In genomic region chr16:2152695-2153506, GRCh38 we compare ENCODE assay signal across 8 cellular contexts. TPM values are rescaled to one million over a fixed set of nuclear protein-coding genes. Genes with fewer than 3 reads are reported as not detected.
DNase-seq lines count a peak whose midpoint lies in the region; ATAC-seq and TF ChIP-seq lines count a peak whose summit lies in the region.

No MANE protein-coding gene starts in this region.

- no peak for TF ChIP-seq EP300 in suprapubic skin (IDR thresholded peaks at IDR 0.05)

- H3K27me3 ChIP-seq in GM06990 (replicated peaks; ENCODE audit: control insufficient read depth, insufficient read depth, low read length) (no peaks in the 10 kb centered on the region), Loucy (ENCODE audit: insufficient read depth, low read length, poor library complexity, severe bottlenecking) (peaks cover 4% of the 10 kb centered on the region), suprapubic skin (no peaks in the 10 kb centered on the region)

- peak overlapping the region; percentile 93 for H3K4me3 Mint-ChIP-seq in activated naive CD8-positive, alpha-beta T cell treated with anti-CD3 and anti-CD28 coated beads, Interleukin-2, amount 50 U/mL, for 24 hours

- peaks cover 5% of the 10 kb centered on the region for H3K4me1 ChIP-seq in Loucy (ENCODE audit: insufficient read depth, low read length, poor library complexity, severe bottlenecking)
- peaks cover 85% of the 10 kb centered on the region for H3K4me1 ChIP-seq in suprapubic skin

- no peaks in the 10 kb centered on the region for H3K9me2 ChIP-seq in Loucy (replicated peaks; ENCODE audit: low read depth, low read length)

- peaks cover 44% of the 10 kb centered on the region for H3K4me1 Mint-ChIP-seq in activated naive CD8-positive, alpha-beta T cell treated with anti-CD3 and anti-CD28 coated beads, Interleukin-2, amount 50 U/mL, for 24 hours

- H3K79me2 ChIP-seq in Loucy (ENCODE audit: insufficient read depth, low read length), result peaks cover 61% of the 10 kb centered on the region

- no peak overlapping the region for H2AFZ ChIP-seq in Loucy (ENCODE audit: low read length)

- H3K27ac Mint-ChIP-seq in activated naive CD8-positive, alpha-beta T cell treated with anti-CD3 and anti-CD28 coated beads, Interleukin-2, amount 50 U/mL, for 24 hours, result peak overlapping the region; percentile 98

- H3K9me3 Mint-ChIP-seq in activated naive CD8-positive, alpha-beta T cell treated with anti-CD3 and anti-CD28 coated beads, Interleukin-2, amount 50 U/mL, for 24 hours, result no peaks in the 10 kb centered on the region

- H3K27me3 Mint-ChIP-seq in activated naive CD8-positive, alpha-beta T cell treated with anti-CD3 and anti-CD28 coated beads, Interleukin-2, amount 50 U/mL, for 24 hours, result peaks cover 3% of the 10 kb centered on the region

- H3K36me3 ChIP-seq in GM06990 (ENCODE audit: control insufficient read depth, insufficient read depth, low read length), result peaks cover 23% of the 10 kb centered on the region
- H3K36me3 ChIP-seq in Loucy (ENCODE audit: insufficient read depth, low read length), result no peaks in the 10 kb centered on the region
- no peaks in the 10 kb centered on the region for H3K36me3 ChIP-seq in suprapubic skin

- peaks cover 47% of the 10 kb centered on the region for H4K20me1 ChIP-seq in Loucy (ENCODE audit: insufficient read depth, low read length, poor library complexity, severe bottlenecking)

- peak overlapping the region; percentile 92 for H3K4me3 ChIP-seq in GM06990 (replicated peaks; ENCODE audit: low read depth, low read length)
- H3K4me3 ChIP-seq in Loucy (ENCODE audit: low read length, poor library complexity, severe bottlenecking), result peak overlapping the region; percentile 96
- peak overlapping the region; percentile 72 for H3K4me3 ChIP-seq in suprapubic skin

- peak overlapping the region; percentile 97 for H3K9ac ChIP-seq in Loucy (ENCODE audit: low read depth, low read length, poor library complexity, severe bottlenecking)

- peak overlapping the region; percentile 60 for H3K27ac ChIP-seq in suprapubic skin

- H3K4me2 ChIP-seq in Loucy (ENCODE audit: low read depth, low read length, poor library complexity, severe bottlenecking), result peak overlapping the region; percentile 96

- WGBS in suprapubic skin, result 47% methylated on average over 14 of the region's 25 CpGs

- peaks cover 44% of the 10 kb centered on the region for H3K36me3 Mint-ChIP-seq in activated naive CD8-positive, alpha-beta T cell treated with anti-CD3 and anti-CD28 coated beads, Interleukin-2, amount 50 U/mL, for 24 hours (ENCODE audit: low read depth)

- no peaks in the 10 kb centered on the region for H3F3A ChIP-seq in Loucy (ENCODE audit: low read depth)

- H3K9me3 ChIP-seq in Loucy (ENCODE audit: insufficient read depth, low read depth, low read length) (no peaks in the 10 kb centered on the region), suprapubic skin (no peaks in the 10 kb centered on the region)

- no peak for TF ChIP-seq POLR2A in suprapubic skin (IDR thresholded peaks at IDR 0.05)

- TF ChIP-seq CTCF in GM06990 (IDR thresholded peaks at IDR 0.05; ENCODE audit: insufficient read depth, low read length, poor library complexity, severe bottlenecking) (peak; percentile 36), Loucy (conservative IDR thresholded peaks at IDR 0.05; ENCODE audit: low read length) (no peak), suprapubic skin (IDR thresholded peaks at IDR 0.05) (no peak)

- no peak for ATAC-seq in activated naive CD8-positive, alpha-beta T cell treated with anti-CD3 and anti-CD28 coated beads, Interleukin-2, amount 50 U/mL, for 24 hours
- ATAC-seq in left lobe of liver, result peak; percentile 28
- ATAC-seq in GM18519 (IDR thresholded peaks at IDR 0.05; ENCODE audit: low FRiP score, unreplicated experiment), result no peak
- ATAC-seq in GM18517 (IDR thresholded peaks at IDR 0.05; ENCODE audit: unreplicated experiment), result no peak

- DNase-seq in GM06990 (ENCODE audit: extremely low read depth, insufficient read length) (peak; percentile 62), left lobe of liver (ENCODE audit: low spot score) (peak; percentile 92), suprapubic skin (ENCODE audit: low spot score in 2 of 2) (peak; percentile 69 to 78), dermis blood vessel endothelial cell (no peak)
- peak; percentile 45 for DNase-seq in activated naive CD8-positive, alpha-beta T cell treated with anti-CD3 and anti-CD28 coated beads, Interleukin-2, amount 50 U/mL, for 24 hours

RNA-seq across cellular contexts. Expression of gene TRAF7, which starts 2.7 kb away (rescaled TPM):
- total RNA-seq in left lobe of liver (44.2 TPM), suprapubic skin (10 to 100 TPM; 53.4 to 74.7 (median 66.5) TPM), dermis blood vessel endothelial cell (110 and 171 TPM in 2 replicates)

RNA-seq across cellular contexts. Expression of gene RAB26, which starts 4.5 kb away (rescaled TPM):
- total RNA-seq in left lobe of liver, result 10.2 TPM
- total RNA-seq in suprapubic skin, result 1 to 10 TPM in 3 of 4 donors, under 1 TPM in 1; 0.64 to 3.0 (median 1.4) TPM
- 0.34 and 0.84 TPM in 2 replicates for total RNA-seq in dermis blood vessel endothelial cell

RNA-seq across cellular contexts. Expression of gene PKD1, which starts 17.2 kb away (rescaled TPM):
- total RNA-seq in left lobe of liver (65.0 TPM), suprapubic skin (100 to 1,000 TPM; 209 to 446 (median 293) TPM), dermis blood vessel endothelial cell (55.6 and 77.1 TPM in 2 replicates)

RNA-seq across cellular contexts. Expression of gene CASKIN1, which starts 43.5 kb away (rescaled TPM):
- total RNA-seq in left lobe of liver (0.05 TPM), suprapubic skin (1 to 10 TPM in 1 of 4 donors, under 1 TPM in 3; 0.49 to 1.5 (median 0.78) TPM), dermis blood vessel endothelial cell (0.05 and 0.17 TPM in 2 replicates)

RNA-seq across cellular contexts. Expression of gene MLST8, which starts 52.4 kb away (rescaled TPM):
- total RNA-seq in left lobe of liver, result 16.9 TPM
- 10 to 100 TPM; 52.3 to 69.5 (median 55.1) TPM for total RNA-seq in suprapubic skin
- 16.0 and 25.6 TPM in 2 replicates for total RNA-seq in dermis blood vessel endothelial cell
